9 cellular contexts compared by ENCODE assay signal in the genomic region with DNA sequence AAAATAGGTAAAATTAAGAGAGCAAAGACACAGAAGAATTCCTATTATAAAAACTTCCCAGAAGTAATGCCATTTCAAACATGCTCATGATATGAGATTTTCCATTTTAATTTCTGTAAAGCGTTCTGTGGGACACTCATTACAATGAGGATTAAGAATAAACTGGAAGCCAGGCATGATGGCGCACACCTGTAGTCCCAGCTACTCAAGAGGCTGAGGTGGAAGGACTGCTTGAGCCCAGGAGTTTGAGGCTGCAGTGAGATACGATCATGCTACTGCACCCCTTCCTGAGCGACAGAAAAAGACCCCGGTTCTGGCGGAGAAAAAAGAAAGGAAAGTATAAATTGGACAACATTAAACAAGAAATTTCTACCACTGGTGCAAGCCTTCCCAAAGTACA. TPM values are rescaled to one million over a fixed set of nuclear protein-coding genes. Genes with fewer than 3 reads are reported as not detected.
DNase-seq lines count a peak whose midpoint lies in the region; ATAC-seq, FAIRE-seq and TF ChIP-seq lines count a peak whose summit lies in the region.
"Had no signal": no experiment of that assay in that cellular context is flagged by ENCODE, and none has a peak within 500 bp of the region (broad histone marks: within the 10 kb centered on the region; RNA-seq: fewer than 3 reads in every experiment).

No MANE protein-coding gene starts in this region.

- intact Hi-C loops in activated CD4-positive, alpha-beta memory T cell treated with anti-CD3 and anti-CD28 coated beads for 36 hours (cut with micrococcal nuclease) = loop anchor here (2.0 kb wide), 2 partner anchors 251 to 431 kb away; a partner anchor contains a TSS
- intact Hi-C loops in esophagus squamous epithelium (cut with DNase I) = no loop called here

- peaks cover 13% of the 10 kb centered on the region for H3K27me3 Mint-ChIP-seq in GM23338 (ENCODE audit: insufficient read depth, low read depth, poor library complexity)
- no peaks in the 10 kb centered on the region for H3K27me3 Mint-ChIP-seq in activated CD4-positive, alpha-beta memory T cell treated with anti-CD3 and anti-CD28 coated beads for 36 hours
- H3K27me3 Mint-ChIP-seq in immature natural killer cell (ENCODE audit: low read depth in 3 of 3) = peaks cover 2 to 4% (median 3%) of the 10 kb centered on the region in 3 donors

- DNase-seq in AG10803 (ENCODE audit: low read depth) (no peak), GM23338 (ENCODE audit: low spot score) (no peak), immature natural killer cell (no peak), H54 (ENCODE audit: insufficient read length, low spot score) (no peak), hypothalamus (lab: John Stamatoyannopoulos, UW) (no peak), esophagus squamous epithelium (lab: John Stamatoyannopoulos, UW) (no peak)
- DNase-seq in activated CD4-positive, alpha-beta memory T cell treated with anti-CD3 and anti-CD28 coated beads for 36 hours = no peak
- DNase-seq: colonic mucosa had no signal

- H3K9me3 Mint-ChIP-seq in GM23338 (no peaks in the 10 kb centered on the region; the same call in 2 of the 3 replicates), immature natural killer cell (no peaks in the 10 kb centered on the region)
- no peaks in the 10 kb centered on the region for H3K9me3 Mint-ChIP-seq in activated CD4-positive, alpha-beta memory T cell treated with anti-CD3 and anti-CD28 coated beads for 36 hours

- H3K36me3 ChIP-seq in GM23338 (ENCODE audit: insufficient read depth) (peaks cover 27% of the 10 kb centered on the region), esophagus squamous epithelium (no peaks in the 10 kb centered on the region)
- H3K36me3 ChIP-seq: colonic mucosa had no signal

- H2AFZ ChIP-seq in GM23338 = no peak overlapping the region

- POLR2A ChIA-PET in activated CD4-positive, alpha-beta memory T cell treated with anti-CD3 and anti-CD28 coated beads for 36 hours (lab: Charles Lee) = interaction anchor here (0.7 kb wide), 1 partner anchor 481 kb away, joined by 3 read pairs; no protein-coding TSS in a partner anchor

- peaks cover 5% of the 10 kb centered on the region; the same call in 1 of the 2 replicates for H3F3A ChIP-seq in GM23338 (replicated peaks; ENCODE audit: low read depth)

- WGBS in esophagus squamous epithelium, 2 donors = 47 to 50% methylated on average over 6 of the region's 6 CpGs

- no peaks in the 10 kb centered on the region for H3K9me2 ChIP-seq in GM23338 (ENCODE audit: insufficient read depth)

- H3K36me3 Mint-ChIP-seq in GM23338 (ENCODE audit: low read depth) (peaks cover 46% of the 10 kb centered on the region), immature natural killer cell (peaks cover 0 to 5% (median under 1%) of the 10 kb centered on the region in 3 donors)
- H3K36me3 Mint-ChIP-seq in activated CD4-positive, alpha-beta memory T cell treated with anti-CD3 and anti-CD28 coated beads for 36 hours = peaks cover 31% of the 10 kb centered on the region

- no peaks in the 10 kb centered on the region for H3K9me3 ChIP-seq in esophagus squamous epithelium
- H3K9me3 ChIP-seq: colonic mucosa had no signal

- H3K27ac ChIP-seq in GM23338 (ENCODE audit: low read depth) (no peak overlapping the region), esophagus squamous epithelium (no peak overlapping the region)
- H3K27ac ChIP-seq: colonic mucosa had no signal

- CTCF ChIA-PET in activated CD4-positive, alpha-beta memory T cell treated with anti-CD3 and anti-CD28 coated beads for 36 hours (lab: Charles Lee) = no interaction called here

- FAIRE-seq in H54 (lab: Jason Lieb, UNC) = no peak

- TF ChIP-seq CTCF in AG10803 (conservative IDR thresholded peaks at IDR 0.05; ENCODE audit: low read length) (no peak), GM23338 (conservative IDR thresholded peaks at IDR 0.05; ENCODE audit: low read depth in 2 of 2) (no peak), esophagus squamous epithelium (IDR thresholded peaks at IDR 0.05) (no peak)

- H3K4me1 Mint-ChIP-seq in GM23338 (peaks cover 16% of the 10 kb centered on the region), immature natural killer cell (peaks cover 13 to 29% of the 10 kb centered on the region in 2 donors)
- peaks cover 19% of the 10 kb centered on the region for H3K4me1 Mint-ChIP-seq in activated CD4-positive, alpha-beta memory T cell treated with anti-CD3 and anti-CD28 coated beads for 36 hours (ENCODE audit: low read depth)

- H3K4me3 ChIP-seq in AG10803 (ENCODE audit: low read length) (peak overlapping the region; percentile 86; the same call in 1 of the 2 replicates), GM23338 (peak overlapping the region; percentile 78), esophagus squamous epithelium (peak overlapping the region in 2 of 4 donors; percentile 68 to 83)

- peaks cover 4% of the 10 kb centered on the region; the same call in 1 of the 2 replicates for H3K27me3 ChIP-seq in GM23338 (ENCODE audit: insufficient read depth)
- H3K27me3 ChIP-seq in esophagus squamous epithelium = no peaks in the 10 kb centered on the region
- H3K27me3 ChIP-seq: colonic mucosa had no signal

- H3K4me1 ChIP-seq in GM23338 (ENCODE audit: insufficient read depth) (peaks cover 16% of the 10 kb centered on the region; the same call in 1 of the 2 replicates), esophagus squamous epithelium (peaks cover 9 to 22% (median 12%) of the 10 kb centered on the region in 3 donors)

- peak overlapping the region; percentile 91 for H3K4me2 ChIP-seq in GM23338

- peaks cover 13% of the 10 kb centered on the region for H4K20me1 ChIP-seq in GM23338 (replicated peaks; ENCODE audit: insufficient read depth)

- H3K27ac Mint-ChIP-seq in GM23338 (peak overlapping the region; percentile 81; the same call in 1 of the 2 replicates), immature natural killer cell (no peak overlapping the region)
- H3K27ac Mint-ChIP-seq in activated CD4-positive, alpha-beta memory T cell treated with anti-CD3 and anti-CD28 coated beads for 36 hours = no peak overlapping the region

- H3K4me3 Mint-ChIP-seq in GM23338 (peak overlapping the region; percentile 95), immature natural killer cell (peak overlapping the region; percentile 14 to 99 (median 96))
- H3K4me3 Mint-ChIP-seq in activated CD4-positive, alpha-beta memory T cell treated with anti-CD3 and anti-CD28 coated beads for 36 hours = peak overlapping the region; percentile 95

- H3K79me2 ChIP-seq in GM23338 (replicated peaks; ENCODE audit: insufficient read depth) = peaks cover 49% of the 10 kb centered on the region

- TF ChIP-seq POLR2A in H54 (IDR thresholded peaks at IDR 0.05; ENCODE audit: low read depth, low read length) (no peak), esophagus squamous epithelium (IDR thresholded peaks at IDR 0.05) (no peak)

- ATAC-seq in GM23338 (no peak), GM21576 (IDR thresholded peaks at IDR 0.05; ENCODE audit: unreplicated experiment) (no peak)

TF ChIP-seq in GM23338, 12 proteins besides CTCF, POLR2A, EP300 and RAD21:
- TF ChIP-seq POLR2AphosphoS5 (IDR thresholded peaks at IDR 0.05; ENCODE audit: low read depth) = no peak
- no peak for TF ChIP-seq EZH2 (IDR thresholded peaks at IDR 0.05; ENCODE audit: low read depth, unreplicated experiment)
- TF ChIP-seq EZH2phosphoT487 (IDR thresholded peaks at IDR 0.05; ENCODE audit: unreplicated experiment) = no peak
- TF ChIP-seq STAT1 (IDR thresholded peaks at IDR 0.05; ENCODE audit: unreplicated experiment) = no peak
- no peak for TF ChIP-seq CREB1 (CRISPR knock-in tag; IDR thresholded peaks at IDR 0.05; ENCODE audit: low read depth)
- TF ChIP-seq ZNF331 (CRISPR knock-in tag; IDR thresholded peaks at IDR 0.05; ENCODE audit: low read depth) = no peak
- TF ChIP-seq, protein P1, sequence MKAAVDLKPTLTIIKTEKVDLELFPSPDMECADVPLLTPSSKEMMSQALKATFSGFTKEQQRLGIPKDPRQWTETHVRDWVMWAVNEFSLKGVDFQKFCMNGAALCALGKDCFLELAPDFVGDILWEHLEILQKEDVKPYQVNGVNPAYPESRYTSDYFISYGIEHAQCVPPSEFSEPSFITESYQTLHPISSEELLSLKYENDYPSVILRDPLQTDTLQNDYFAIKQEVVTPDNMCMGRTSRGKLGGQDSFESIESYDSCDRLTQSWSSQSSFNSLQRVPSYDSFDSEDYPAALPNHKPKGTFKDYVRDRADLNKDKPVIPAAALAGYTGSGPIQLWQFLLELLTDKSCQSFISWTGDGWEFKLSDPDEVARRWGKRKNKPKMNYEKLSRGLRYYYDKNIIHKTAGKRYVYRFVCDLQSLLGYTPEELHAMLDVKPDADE (IDR thresholded peaks at IDR 0.05) = no peak

RNA-seq across cellular contexts. Expression of a gene that starts 1.5 kb away (rescaled TPM):
- 46.9 and 49.3 TPM in 2 replicates for total RNA-seq in GM23338 (2014; rRNA removed; shearing (Covaris generic))
- polyA plus RNA-seq in GM23338 (2016; fragmentation: Nextera tagmentation; extraction: Ambion mirVana) (19.7 and 25.6 TPM in 2 replicates), immature natural killer cell (under 1 TPM in 2 of 3 donors, not detected in 1; 0.21 to 0.94 TPM)
- 10 to 100 TPM; 36.8 to 42.0 TPM for total RNA-seq in activated CD4-positive, alpha-beta memory T cell treated with anti-CD3 and anti-CD28 coated beads for 36 hours
- total RNA-seq in esophagus squamous epithelium = 10 to 100 TPM in 1 of 4 donors, 1 to 10 TPM in 3; 1.8 to 10.5 (median 5.2) TPM

RNA-seq across cellular contexts. Expression of a gene that starts 57.0 kb away (rescaled TPM):
- total RNA-seq in GM23338 (2014; rRNA removed; shearing (Covaris generic)) = 11.1 and 12.0 TPM in 2 replicates
- polyA plus RNA-seq in GM23338 (2016; fragmentation: Nextera tagmentation; extraction: Ambion mirVana) (7.1 and 7.2 TPM in 2 replicates), immature natural killer cell (10 to 100 TPM in 1 of 3 donors, 1 to 10 TPM in 2; 6.4 to 13.0 (median 6.7) TPM)
- 10 to 100 TPM; 11.1 to 12.8 TPM for total RNA-seq in activated CD4-positive, alpha-beta memory T cell treated with anti-CD3 and anti-CD28 coated beads for 36 hours
- total RNA-seq in esophagus squamous epithelium = 10 to 100 TPM in 3 of 4 donors, 1 to 10 TPM in 1; 6.3 to 59.7 (median 17.7) TPM
